1 cellular context compared by ENCODE assay signal in genomic region chr1:161260939-161261858, GRCh38.
TF ChIP-seq lines count a peak whose summit lies in the region.

No MANE protein-coding gene starts in this region.

TF ChIP-seq in H1, 55 proteins besides CTCF, POLR2A, EP300 and RAD21:
- no peak for TF ChIP-seq SIX5 (IDR thresholded peaks at IDR 0.05; ENCODE audit: low read depth, low read length)
